ENCODE assay signal across 19 cellular contexts in the genomic region with DNA sequence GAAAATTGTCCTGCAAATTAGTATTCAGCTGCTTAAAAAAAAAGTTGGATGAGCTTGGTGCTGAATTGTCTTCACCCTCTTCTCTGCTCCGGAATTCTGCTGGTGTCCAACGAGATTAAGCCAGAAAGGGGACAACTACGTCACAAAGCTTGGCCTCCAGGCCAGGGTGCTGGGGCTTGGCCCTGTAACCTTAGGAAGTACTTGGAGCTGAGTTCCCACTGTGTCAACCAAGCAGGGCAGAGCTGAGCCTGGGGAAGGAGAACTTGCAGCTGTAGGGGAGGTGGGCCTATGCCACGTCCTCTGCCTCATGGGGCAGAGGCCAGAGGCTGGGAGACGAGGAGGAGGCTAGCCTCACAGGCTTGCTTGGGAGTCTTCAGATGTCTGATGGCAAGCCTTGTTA.
DNase-seq lines count a peak whose midpoint lies in the region; ATAC-seq and TF ChIP-seq lines count a peak whose summit lies in the region.
"Had no signal": no experiment of that assay in that cellular context is flagged by ENCODE, and none has a peak within 500 bp of the region (broad histone marks: within the 10 kb centered on the region; RNA-seq: fewer than 3 reads in every experiment).

No MANE protein-coding gene starts in this region.

- H4K8ac ChIP-seq in neuronal stem cell (ENCODE audit: low read depth, low read length) = no peak overlapping the region

- H3K36me3 ChIP-seq in DND-41 (ENCODE audit: insufficient read depth, low read length) = peaks cover 24% of the 10 kb centered on the region
- H3K36me3 ChIP-seq in liver (ENCODE audit: control insufficient read depth in 4 of 4, insufficient read depth in 3 of 4, low read depth in 1 of 4, low read length in 3 of 4) = peaks cover 0 to 12% (median 5%) of the 10 kb centered on the region in 4 donors
- peaks cover 5 to 10% of the 10 kb centered on the region in 2 donors for H3K36me3 ChIP-seq in neuronal stem cell (replicated peaks in 1 of 2; ENCODE audit: control insufficient read depth in 2 of 2, insufficient read depth in 2 of 2, low read length in 2 of 2)
- H3K36me3 ChIP-seq: BE2C had no signal

- no peak for TF ChIP-seq RAD21 in liver (IDR thresholded peaks at IDR 0.05)

- no peak overlapping the region for H3K4ac ChIP-seq in neuronal stem cell (ENCODE audit: low read length)

- H4K91ac ChIP-seq in neuronal stem cell (ENCODE audit: low read depth, low read length, poor library complexity) = no peak overlapping the region

- no peak overlapping the region for H2BK5ac ChIP-seq in neuronal stem cell (ENCODE audit: low read length)

- DNase-seq in DND-41 (no peak), RWPE1 (ENCODE audit: low spot score) (no peak), neuronal stem cell (ENCODE audit: low spot score) (no peak), COR-L47 (lab: John Stamatoyannopoulos, UW) (no peak), NCI-H2107 (lab: John Stamatoyannopoulos, UW) (no peak), DMS153 treated with DMSO at 0.1 percent for 48 hours (lab: John Stamatoyannopoulos, UW; ENCODE audit: unreplicated experiment) (no peak)
- DNase-seq: ACHN; BE2C; C1 segment of cervical spinal cord; Caco-2; CD4-positive, CD25-positive, alpha-beta regulatory T cell; CD8-positive, alpha-beta memory T cell; DMS79; GF-D8; HCEC 1CT had no signal

- no peak overlapping the region for H3K4me2 ChIP-seq in DND-41 (ENCODE audit: insufficient read depth, low read length)
- no peak overlapping the region for H3K4me2 ChIP-seq in neuronal stem cell (ENCODE audit: insufficient read depth, low read length, poor library complexity, severe bottlenecking)
- H3K4me2 ChIP-seq: GM23338 had no signal

- H3K9me3 ChIP-seq in DND-41 (ENCODE audit: insufficient read depth, low read length, severe bottlenecking) = no peaks in the 10 kb centered on the region
- H3K9me3 ChIP-seq in liver (ENCODE audit: control insufficient read depth in 4 of 4, low read length in 3 of 4) = no peaks in the 10 kb centered on the region
- H3K9me3 ChIP-seq in neuronal stem cell (replicated peaks in 1 of 2; ENCODE audit: control insufficient read depth in 2 of 2, insufficient read depth in 1 of 2, low read depth in 1 of 2, low read length in 2 of 2) = peaks cover 2 to 3% of the 10 kb centered on the region in 2 donors
- H3K9me3 ChIP-seq: BE2C, Caco-2 had no signal

- H3K4me3 ChIP-seq in DND-41 (ENCODE audit: low read depth in 1 of 2, low read length in 2 of 2) (no peak overlapping the region), liver (ENCODE audit: low read depth in 1 of 3, low read length in 3 of 3) (no peak overlapping the region), neuronal stem cell (ENCODE audit: low read length in 2 of 2) (no peak overlapping the region)
- H3K4me3 ChIP-seq: GM23338, K562 had no signal

- no peak overlapping the region for H2BK120ac ChIP-seq in neuronal stem cell (ENCODE audit: low read depth, low read length)

- no peak overlapping the region for H2AK5ac ChIP-seq in neuronal stem cell (ENCODE audit: low read depth, low read length)

- H3K27ac ChIP-seq in DND-41 (ENCODE audit: low read length) (peak overlapping the region; percentile 61; the same call in 1 of the 2 replicates), RWPE1 (peak overlapping the region; percentile 91), liver (ENCODE audit: low read depth in 1 of 2, low read length in 2 of 2) (no peak overlapping the region), neuronal stem cell (replicated peaks; ENCODE audit: low read length) (no peak overlapping the region)

- CTCF ChIA-PET in RWPE1 (lab: Yijun Ruan, JAX) = no interaction called here

- POLR2A ChIA-PET in RWPE1 (lab: Yijun Ruan, JAX; ENCODE audit: low non-redundant PET) = no interaction called here

- H3K14ac ChIP-seq in neuronal stem cell (ENCODE audit: low read length) = no peak overlapping the region

- no peak for ATAC-seq in DND-41 (ENCODE audit: insufficient read depth, low read depth)
- no peak for ATAC-seq in GM18909 (IDR thresholded peaks at IDR 0.05; ENCODE audit: poor library complexity, unreplicated experiment)
- ATAC-seq: GM23338, K562 had no signal

- no peak overlapping the region for H3K23ac ChIP-seq in neuronal stem cell (ENCODE audit: low read depth, low read length, poor library complexity)

- H2BK15ac ChIP-seq in neuronal stem cell (ENCODE audit: low read length) = no peak overlapping the region

- H3K79me2 ChIP-seq in DND-41 (ENCODE audit: insufficient read depth, low read length) = no peaks in the 10 kb centered on the region

- peaks cover 16% of the 10 kb centered on the region for H3K4me1 ChIP-seq in DND-41 (ENCODE audit: insufficient read depth, low read length)
- H3K4me1 ChIP-seq in liver (ENCODE audit: control insufficient read depth in 4 of 4, insufficient read depth in 4 of 4, low read length in 3 of 4) = no peaks in the 10 kb centered on the region
- no peaks in the 10 kb centered on the region for H3K4me1 ChIP-seq in neuronal stem cell (ENCODE audit: control insufficient read depth in 2 of 2, insufficient read depth in 1 of 2, low read depth in 1 of 2, low read length in 2 of 2)
- H3K4me1 ChIP-seq: BE2C had no signal

- H3K9ac ChIP-seq in DND-41 (ENCODE audit: low read depth, low read length) (no peak overlapping the region), liver (ENCODE audit: low read depth in 1 of 2, low read length in 2 of 2) (no peak overlapping the region), neuronal stem cell (ENCODE audit: low read depth, low read length, poor library complexity) (no peak overlapping the region)

- peak overlapping the region; percentile 5 for H3K18ac ChIP-seq in neuronal stem cell (ENCODE audit: low read length)

- H3K27me3 ChIP-seq in DND-41 (ENCODE audit: insufficient read depth, low read length, poor library complexity) (no peaks in the 10 kb centered on the region), liver (ENCODE audit: control insufficient read depth in 4 of 4, insufficient read depth in 4 of 4, low read length in 3 of 4) (no peaks in the 10 kb centered on the region), neuronal stem cell (ENCODE audit: control insufficient read depth in 3 of 3, insufficient read depth in 3 of 3, low read depth in 1 of 3, low read length in 3 of 3) (peaks cover 0 to 2% (median 0%) of the 10 kb centered on the region in 3 experiments)
- H3K27me3 ChIP-seq: BE2C had no signal

- 94% methylated on average over 5 of the region's 5 CpGs for WGBS in liver
- no CpG with 5 or more reads among the region's 5 CpGs for WGBS in neuronal stem cell (ENCODE audit: extremely low coverage in 2 of 2, insufficient read length in 2 of 2, insufficient replicate concordance in 1 of 2), 2 donors

- no peak for TF ChIP-seq CTCF in DND-41 (IDR thresholded peaks at IDR 0.05; ENCODE audit: borderline replicate concordance, extremely low read depth, low read length, poor library complexity, severe bottlenecking)
- TF ChIP-seq CTCF in RWPE1 (conservative IDR thresholded peaks at IDR 0.05; ENCODE audit: low read depth) = no peak
- no peak for TF ChIP-seq CTCF in liver (IDR thresholded peaks at IDR 0.05; ENCODE audit: low read depth, low read length, missing input control)

- H3K79me1 ChIP-seq in neuronal stem cell (ENCODE audit: low read depth, low read length) = no peaks in the 10 kb centered on the region

- no peak overlapping the region for H2AFZ ChIP-seq in DND-41 (ENCODE audit: low read depth, low read length)
- no peak overlapping the region for H2AFZ ChIP-seq in neuronal stem cell (ENCODE audit: low read length)
- H2AFZ ChIP-seq: GM23338 had no signal

- no peaks in the 10 kb centered on the region for H4K20me1 ChIP-seq in DND-41 (ENCODE audit: insufficient read depth, low read length)

- H2BK12ac ChIP-seq in neuronal stem cell (ENCODE audit: low read length) = no peak overlapping the region

TF ChIP-seq in liver, 16 proteins besides CTCF, POLR2A, EP300 and RAD21 (continues in another document):
- TF ChIP-seq RXRA (IDR thresholded peaks at IDR 0.05) (peak in 1 of 2 donors; percentile 18), HNF4G (IDR thresholded peaks at IDR 0.05) (no peak), YY1 (IDR thresholded peaks at IDR 0.05) (no peak), HNF4A (conservative IDR thresholded peaks at IDR 0.05) (no peak), TAF1 (conservative IDR thresholded peaks at IDR 0.05) (no peak), SP1 (IDR thresholded peaks at IDR 0.05) (no peak), FOXA1 (IDR thresholded peaks at IDR 0.05) (no peak)
- TF ChIP-seq, protein P1, sequence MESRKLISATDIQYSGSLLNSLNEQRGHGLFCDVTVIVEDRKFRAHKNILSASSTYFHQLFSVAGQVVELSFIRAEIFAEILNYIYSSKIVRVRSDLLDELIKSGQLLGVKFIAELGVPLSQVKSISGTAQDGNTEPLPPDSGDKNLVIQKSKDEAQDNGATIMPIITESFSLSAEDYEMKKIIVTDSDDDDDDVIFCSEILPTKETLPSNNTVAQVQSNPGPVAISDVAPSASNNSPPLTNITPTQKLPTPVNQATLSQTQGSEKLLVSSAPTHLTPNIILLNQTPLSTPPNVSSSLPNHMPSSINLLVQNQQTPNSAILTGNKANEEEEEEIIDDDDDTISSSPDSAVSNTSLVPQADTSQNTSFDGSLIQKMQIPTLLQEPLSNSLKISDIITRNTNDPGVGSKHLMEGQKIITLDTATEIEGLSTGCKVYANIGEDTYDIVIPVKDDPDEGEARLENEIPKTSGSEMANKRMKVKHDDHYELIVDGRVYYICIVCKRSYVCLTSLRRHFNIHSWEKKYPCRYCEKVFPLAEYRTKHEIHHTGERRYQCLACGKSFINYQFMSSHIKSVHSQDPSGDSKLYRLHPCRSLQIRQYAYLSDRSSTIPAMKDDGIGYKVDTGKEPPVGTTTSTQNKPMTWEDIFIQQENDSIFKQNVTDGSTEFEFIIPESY (IDR thresholded peaks at IDR 0.05) = no peak

Comparison
In these comparisons a context has a peak if more than half of its experiments do, and no peak if none do; other contexts are left out.
1. H3K27ac ChIP-seq: peak in DND-41 (single experiment) and RWPE1 (single experiment); none in liver (0 of 2) and neuronal stem cell (single experiment).